ENCODE assay signal across 1 cellular context in the genomic region with DNA sequence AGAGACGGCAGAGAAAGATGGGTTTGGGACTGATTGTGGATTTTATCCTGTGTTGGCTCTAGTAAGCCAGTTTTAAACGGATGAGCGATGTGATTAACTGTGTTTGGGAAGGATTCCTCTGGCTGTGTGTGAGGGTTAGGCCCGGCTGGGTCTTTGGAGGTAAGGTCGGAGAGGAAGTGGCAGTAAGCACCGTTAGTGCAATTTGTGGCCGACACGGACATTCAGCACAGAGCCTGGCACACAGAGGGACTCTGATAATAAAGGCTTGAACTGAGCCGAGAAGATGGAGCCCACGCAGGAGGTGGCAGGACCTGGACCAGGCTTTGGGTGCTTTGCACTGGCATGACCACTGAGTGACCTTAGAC.
TF ChIP-seq lines count a peak whose summit lies in the region.

No MANE protein-coding gene starts in this region.

TF ChIP-seq in HepG2, 621 proteins besides CTCF, POLR2A, EP300 and RAD21:
- TF ChIP-seq, protein P1, sequence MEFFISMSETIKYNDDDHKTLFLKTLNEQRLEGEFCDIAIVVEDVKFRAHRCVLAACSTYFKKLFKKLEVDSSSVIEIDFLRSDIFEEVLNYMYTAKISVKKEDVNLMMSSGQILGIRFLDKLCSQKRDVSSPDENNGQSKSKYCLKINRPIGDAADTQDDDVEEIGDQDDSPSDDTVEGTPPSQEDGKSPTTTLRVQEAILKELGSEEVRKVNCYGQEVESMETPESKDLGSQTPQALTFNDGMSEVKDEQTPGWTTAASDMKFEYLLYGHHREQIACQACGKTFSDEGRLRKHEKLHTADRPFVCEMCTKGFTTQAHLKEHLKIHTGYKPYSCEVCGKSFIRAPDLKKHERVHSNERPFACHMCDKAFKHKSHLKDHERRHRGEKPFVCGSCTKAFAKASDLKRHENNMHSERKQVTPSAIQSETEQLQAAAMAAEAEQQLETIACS (CRISPR knock-in tag; IDR thresholded peaks at IDR 0.05), result no peak
- TF ChIP-seq ZNF781 (CRISPR knock-in tag; IDR thresholded peaks at IDR 0.05; ENCODE audit: borderline replicate concordance, not compliant biosample characterization) (peak; percentile 53), ZNF724P (CRISPR knock-in tag; IDR thresholded peaks at IDR 0.05; ENCODE audit: borderline replicate concordance) (0 out of 2 replicates have a peak, but pooled peaks have one; percentile 30), ZBTB21 (CRISPR knock-in tag; IDR thresholded peaks at IDR 0.05) (no peak), YEATS2 (CRISPR knock-in tag; IDR thresholded peaks at IDR 0.05; ENCODE audit: borderline replicate concordance) (0 out of 2 replicates have a peak, but pooled peaks have one; percentile 36), DNMT1 (CRISPR knock-in tag; IDR thresholded peaks at IDR 0.05) (peak; percentile 33; the same call in 1 of the 2 replicates), KLF16 (CRISPR knock-in tag; IDR thresholded peaks at IDR 0.05) (0 out of 4 replicates have a peak, but pooled peaks of 1 of the 2 experiments have one; percentile 30), ZNF331 (CRISPR knock-in tag; IDR thresholded peaks at IDR 0.05) (no peak), SETDB1 (CRISPR knock-in tag; IDR thresholded peaks at IDR 0.05; ENCODE audit: borderline replicate concordance) (no peak), HCFC1 (IDR thresholded peaks at IDR 0.05; ENCODE audit: low read depth, low read length) (no peak), GLI4 (CRISPR knock-in tag; IDR thresholded peaks at IDR 0.05; ENCODE audit: borderline replicate concordance) (0 out of 2 replicates have a peak, but pooled peaks have one; percentile 40), ZKSCAN5 (CRISPR knock-in tag; IDR thresholded peaks at IDR 0.05) (0 out of 2 replicates have a peak, but pooled peaks have one; percentile 20), ZBTB20 (CRISPR knock-in tag; IDR thresholded peaks at IDR 0.05; ENCODE audit: borderline replicate concordance, low read depth) (0 out of 2 replicates have a peak, but pooled peaks have one; percentile 54), IRF2 (CRISPR knock-in tag; IDR thresholded peaks at IDR 0.05) (peak; percentile 10; the same call in 1 of the 2 replicates)
- TF ChIP-seq, protein P2, sequence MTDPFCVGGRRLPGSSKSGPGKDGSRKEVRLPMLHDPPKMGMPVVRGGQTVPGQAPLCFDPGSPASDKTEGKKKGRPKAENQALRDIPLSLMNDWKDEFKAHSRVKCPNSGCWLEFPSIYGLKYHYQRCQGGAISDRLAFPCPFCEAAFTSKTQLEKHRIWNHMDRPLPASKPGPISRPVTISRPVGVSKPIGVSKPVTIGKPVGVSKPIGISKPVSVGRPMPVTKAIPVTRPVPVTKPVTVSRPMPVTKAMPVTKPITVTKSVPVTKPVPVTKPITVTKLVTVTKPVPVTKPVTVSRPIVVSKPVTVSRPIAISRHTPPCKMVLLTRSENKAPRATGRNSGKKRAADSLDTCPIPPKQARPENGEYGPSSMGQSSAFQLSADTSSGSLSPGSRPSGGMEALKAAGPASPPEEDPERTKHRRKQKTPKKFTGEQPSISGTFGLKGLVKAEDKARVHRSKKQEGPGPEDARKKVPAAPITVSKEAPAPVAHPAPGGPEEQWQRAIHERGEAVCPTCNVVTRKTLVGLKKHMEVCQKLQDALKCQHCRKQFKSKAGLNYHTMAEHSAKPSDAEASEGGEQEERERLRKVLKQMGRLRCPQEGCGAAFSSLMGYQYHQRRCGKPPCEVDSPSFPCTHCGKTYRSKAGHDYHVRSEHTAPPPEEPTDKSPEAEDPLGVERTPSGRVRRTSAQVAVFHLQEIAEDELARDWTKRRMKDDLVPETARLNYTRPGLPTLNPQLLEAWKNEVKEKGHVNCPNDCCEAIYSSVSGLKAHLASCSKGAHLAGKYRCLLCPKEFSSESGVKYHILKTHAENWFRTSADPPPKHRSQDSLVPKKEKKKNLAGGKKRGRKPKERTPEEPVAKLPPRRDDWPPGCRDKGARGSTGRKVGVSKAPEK (CRISPR knock-in tag; IDR thresholded peaks at IDR 0.05; ENCODE audit: borderline replicate concordance), result 0 out of 2 replicates have a peak, but pooled peaks have one; percentile 40
- TF ChIP-seq, protein P3, sequence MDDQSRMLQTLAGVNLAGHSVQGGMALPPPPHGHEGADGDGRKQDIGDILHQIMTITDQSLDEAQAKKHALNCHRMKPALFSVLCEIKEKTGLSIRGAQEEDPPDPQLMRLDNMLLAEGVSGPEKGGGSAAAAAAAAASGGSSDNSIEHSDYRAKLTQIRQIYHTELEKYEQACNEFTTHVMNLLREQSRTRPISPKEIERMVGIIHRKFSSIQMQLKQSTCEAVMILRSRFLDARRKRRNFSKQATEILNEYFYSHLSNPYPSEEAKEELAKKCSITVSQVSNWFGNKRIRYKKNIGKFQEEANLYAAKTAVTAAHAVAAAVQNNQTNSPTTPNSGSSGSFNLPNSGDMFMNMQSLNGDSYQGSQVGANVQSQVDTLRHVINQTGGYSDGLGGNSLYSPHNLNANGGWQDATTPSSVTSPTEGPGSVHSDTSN (CRISPR knock-in tag; IDR thresholded peaks at IDR 0.05; ENCODE audit: borderline replicate concordance), result no peak
- TF ChIP-seq, protein P4, sequence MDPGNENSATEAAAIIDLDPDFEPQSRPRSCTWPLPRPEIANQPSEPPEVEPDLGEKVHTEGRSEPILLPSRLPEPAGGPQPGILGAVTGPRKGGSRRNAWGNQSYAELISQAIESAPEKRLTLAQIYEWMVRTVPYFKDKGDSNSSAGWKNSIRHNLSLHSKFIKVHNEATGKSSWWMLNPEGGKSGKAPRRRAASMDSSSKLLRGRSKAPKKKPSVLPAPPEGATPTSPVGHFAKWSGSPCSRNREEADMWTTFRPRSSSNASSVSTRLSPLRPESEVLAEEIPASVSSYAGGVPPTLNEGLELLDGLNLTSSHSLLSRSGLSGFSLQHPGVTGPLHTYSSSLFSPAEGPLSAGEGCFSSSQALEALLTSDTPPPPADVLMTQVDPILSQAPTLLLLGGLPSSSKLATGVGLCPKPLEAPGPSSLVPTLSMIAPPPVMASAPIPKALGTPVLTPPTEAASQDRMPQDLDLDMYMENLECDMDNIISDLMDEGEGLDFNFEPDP (CRISPR knock-in tag; conservative IDR thresholded peaks at IDR 0.05), result 0 out of 2 replicates have a peak, but pooled peaks have one; percentile 36
- TF ChIP-seq, protein P5, sequence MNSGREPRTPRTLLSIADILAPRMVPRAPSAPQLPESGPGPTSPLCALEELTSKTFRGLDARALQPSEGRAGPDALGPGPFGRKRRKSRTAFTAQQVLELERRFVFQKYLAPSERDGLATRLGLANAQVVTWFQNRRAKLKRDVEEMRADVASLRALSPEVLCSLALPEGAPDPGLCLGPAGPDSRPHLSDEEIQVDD (CRISPR knock-in tag; IDR thresholded peaks at IDR 0.05; ENCODE audit: borderline replicate concordance), result no peak
- TF ChIP-seq, protein P6, sequence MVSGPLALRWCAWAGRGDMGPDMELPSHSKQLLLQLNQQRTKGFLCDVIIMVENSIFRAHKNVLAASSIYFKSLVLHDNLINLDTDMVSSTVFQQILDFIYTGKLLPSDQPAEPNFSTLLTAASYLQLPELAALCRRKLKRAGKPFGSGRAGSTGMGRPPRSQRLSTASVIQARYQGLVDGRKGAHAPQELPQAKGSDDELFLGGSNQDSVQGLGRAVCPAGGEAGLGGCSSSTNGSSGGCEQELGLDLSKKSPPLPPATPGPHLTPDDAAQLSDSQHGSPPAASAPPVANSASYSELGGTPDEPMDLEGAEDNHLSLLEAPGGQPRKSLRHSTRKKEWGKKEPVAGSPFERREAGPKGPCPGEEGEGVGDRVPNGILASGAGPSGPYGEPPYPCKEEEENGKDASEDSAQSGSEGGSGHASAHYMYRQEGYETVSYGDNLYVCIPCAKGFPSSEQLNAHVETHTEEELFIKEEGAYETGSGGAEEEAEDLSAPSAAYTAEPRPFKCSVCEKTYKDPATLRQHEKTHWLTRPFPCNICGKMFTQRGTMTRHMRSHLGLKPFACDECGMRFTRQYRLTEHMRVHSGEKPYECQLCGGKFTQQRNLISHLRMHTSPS (CRISPR knock-in tag; IDR thresholded peaks at IDR 0.05; ENCODE audit: low read depth), result no peak
- TF ChIP-seq, protein P7, sequence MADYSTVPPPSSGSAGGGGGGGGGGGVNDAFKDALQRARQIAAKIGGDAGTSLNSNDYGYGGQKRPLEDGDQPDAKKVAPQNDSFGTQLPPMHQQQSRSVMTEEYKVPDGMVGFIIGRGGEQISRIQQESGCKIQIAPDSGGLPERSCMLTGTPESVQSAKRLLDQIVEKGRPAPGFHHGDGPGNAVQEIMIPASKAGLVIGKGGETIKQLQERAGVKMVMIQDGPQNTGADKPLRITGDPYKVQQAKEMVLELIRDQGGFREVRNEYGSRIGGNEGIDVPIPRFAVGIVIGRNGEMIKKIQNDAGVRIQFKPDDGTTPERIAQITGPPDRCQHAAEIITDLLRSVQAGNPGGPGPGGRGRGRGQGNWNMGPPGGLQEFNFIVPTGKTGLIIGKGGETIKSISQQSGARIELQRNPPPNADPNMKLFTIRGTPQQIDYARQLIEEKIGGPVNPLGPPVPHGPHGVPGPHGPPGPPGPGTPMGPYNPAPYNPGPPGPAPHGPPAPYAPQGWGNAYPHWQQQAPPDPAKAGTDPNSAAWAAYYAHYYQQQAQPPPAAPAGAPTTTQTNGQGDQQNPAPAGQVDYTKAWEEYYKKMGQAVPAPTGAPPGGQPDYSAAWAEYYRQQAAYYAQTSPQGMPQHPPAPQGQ (CRISPR knock-in tag; IDR thresholded peaks at IDR 0.05; ENCODE audit: borderline replicate concordance), result 0 out of 2 replicates have a peak, but pooled peaks have one; percentile 39
